In the genomic region with DNA sequence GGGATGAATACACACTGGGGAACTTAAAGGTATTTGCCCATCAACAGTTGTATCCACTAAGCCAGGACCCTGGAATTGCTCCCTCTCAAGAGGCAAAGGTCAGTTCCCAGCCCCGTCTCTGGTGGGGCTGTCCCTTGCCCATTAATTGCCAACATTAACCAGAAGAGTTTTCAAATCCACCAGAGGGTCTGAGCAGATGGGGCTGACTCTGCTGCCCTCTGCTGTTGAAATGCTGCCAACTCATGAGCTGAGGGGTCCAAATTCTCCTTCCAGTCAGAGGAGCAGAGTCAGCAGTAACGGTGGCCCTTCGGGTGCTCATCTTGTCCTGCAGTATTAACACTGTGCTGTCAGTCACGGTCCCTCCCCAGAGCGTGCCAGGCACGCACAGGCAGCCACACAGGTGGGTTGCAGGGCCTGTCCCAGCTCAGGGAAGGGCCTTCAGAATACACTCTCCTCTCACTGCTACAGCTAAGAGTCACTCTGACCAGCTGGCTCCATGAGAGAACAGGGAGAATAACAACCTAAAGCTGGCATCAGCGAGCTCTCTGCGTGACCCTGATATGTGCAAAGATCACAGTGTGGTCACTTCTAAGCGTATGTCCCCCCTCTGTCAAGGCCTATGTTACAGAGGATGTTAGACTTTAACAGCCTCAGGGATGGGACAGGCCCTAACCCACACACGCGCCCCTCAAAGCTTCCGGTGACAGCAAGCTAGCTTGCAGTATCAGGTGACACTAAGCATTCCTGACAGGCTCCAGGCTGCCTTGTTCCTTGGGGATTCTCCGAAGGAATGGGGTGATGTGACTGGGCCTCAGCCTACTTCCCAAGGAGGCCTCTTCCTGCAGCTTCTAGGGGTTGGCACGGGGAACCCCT, we compare ENCODE assay signal across 8 cellular contexts. TPM values are rescaled to one million over a fixed set of nuclear protein-coding genes. Genes with fewer than 3 reads are reported as not detected.
DNase-seq lines count a peak whose midpoint lies in the region; ATAC-seq, FAIRE-seq and TF ChIP-seq lines count a peak whose summit lies in the region.

No MANE protein-coding gene starts in this region.

- peak; percentile 49 for ATAC-seq in GM19452 (IDR thresholded peaks at IDR 0.05; ENCODE audit: unreplicated experiment)
- peak; percentile 93 for ATAC-seq in activated B cell treated with CpG ODN at 0.5 μM for 24 hours (ENCODE audit: low read depth)
- no peak for ATAC-seq in HG02840 (IDR thresholded peaks at IDR 0.05; ENCODE audit: low FRiP score, unreplicated experiment)

- no peak overlapping the region for H3K9ac ChIP-seq in keratinocyte (ENCODE audit: control insufficient read depth, extremely low read depth, insufficient read depth, low read length)

- peaks cover 37 to 54% of the 10 kb centered on the region in 2 experiments for H3K36me3 ChIP-seq in keratinocyte (ENCODE audit: control insufficient read depth in 2 of 2, extremely low read depth in 1 of 2, insufficient read depth in 2 of 2, low read length in 2 of 2)

- H3K4me3 Mint-ChIP-seq in activated B cell treated with CpG ODN at 0.5 μM for 24 hours, result no peak overlapping the region

- no peak overlapping the region for H3K4me3 ChIP-seq in keratinocyte (ENCODE audit: control insufficient read depth in 2 of 3, extremely low read depth in 1 of 3, insufficient read depth in 2 of 3, low read depth in 1 of 3, low read length in 3 of 3)

- no peak overlapping the region for H3K4me2 ChIP-seq in keratinocyte (ENCODE audit: control insufficient read depth, extremely low read depth, insufficient read depth, low read depth, low read length)

- H3K9me3 Mint-ChIP-seq in activated B cell treated with CpG ODN at 0.5 μM for 24 hours, result peaks cover 4% of the 10 kb centered on the region

- H3K27ac Mint-ChIP-seq in activated B cell treated with CpG ODN at 0.5 μM for 24 hours, result peak overlapping the region; percentile 11

- no peaks in the 10 kb centered on the region for H4K20me1 ChIP-seq in keratinocyte (ENCODE audit: control insufficient read depth, extremely low read depth, insufficient read depth, low read length)

- H3K36me3 Mint-ChIP-seq in activated B cell treated with CpG ODN at 0.5 μM for 24 hours (ENCODE audit: low read depth), result peaks cover 63% of the 10 kb centered on the region

- no peaks in the 10 kb centered on the region for H3K9me3 ChIP-seq in keratinocyte (ENCODE audit: control insufficient read depth, low read depth, low read length)

- no peaks in the 10 kb centered on the region for H3K4me1 ChIP-seq in keratinocyte (ENCODE audit: control insufficient read depth, extremely low read depth, insufficient read depth, low read length)

- H3K27me3 ChIP-seq in keratinocyte (ENCODE audit: control insufficient read depth, extremely low read depth, insufficient read depth, low read length), result no peaks in the 10 kb centered on the region

- H3K4me1 Mint-ChIP-seq in activated B cell treated with CpG ODN at 0.5 μM for 24 hours, result peaks cover 6% of the 10 kb centered on the region

- intact Hi-C loops in activated B cell treated with CpG ODN at 0.5 μM for 24 hours (cut with micrococcal nuclease), result loop anchor here (1.0 to 5.0 kb wide), 11 partner anchors 9 to 437 kb away; a partner anchor contains a TSS

- no peak overlapping the region for H2AFZ ChIP-seq in keratinocyte (ENCODE audit: control insufficient read depth, low read length)

- peak; percentile 70 for FAIRE-seq in keratinocyte (lab: Jason Lieb, UNC)

- peaks cover 9% of the 10 kb centered on the region for H3K79me2 ChIP-seq in keratinocyte (ENCODE audit: control insufficient read depth, insufficient read depth, low read length)

- H3K27ac ChIP-seq in caudate nucleus (ENCODE audit: low read depth, low read length) (no peak overlapping the region), keratinocyte (ENCODE audit: control insufficient read depth, insufficient read depth, low read length) (no peak overlapping the region)

- dilution Hi-C loops in keratinocyte (cut with MboI; ENCODE audit: extremely low pct_ligation_motif_present, low sequenced_read_pairs), result no loop called here

- TF ChIP-seq CTCF in activated B cell treated with CpG ODN at 0.5 μM for 24 hours (IDR thresholded peaks at IDR 0.05), result peak; percentile 69
- TF ChIP-seq CTCF in keratinocyte (optimal IDR thresholded peaks at IDR 0.05 in 1 of 3, IDR thresholded peaks at IDR 0.05 in 1 of 3, conservative IDR thresholded peaks at IDR 0.05 in 1 of 3; ENCODE audit: extremely low read depth in 1 of 3, insufficient read depth in 2 of 3, low read length in 3 of 3), result peak; percentile 75 to 86 (median 85)

- POLR2A ChIA-PET in activated B cell treated with CpG ODN at 0.5 μM for 24 hours (lab: Charles Lee), result interaction anchor here (0.5 to 1.9 kb wide), 10 partner anchors 10 to 271 kb away, joined by 3 to 14 read pairs (median 4); a partner anchor contains a TSS

- H3K9me1 ChIP-seq in keratinocyte (ENCODE audit: control insufficient read depth, extremely low read depth, insufficient read depth, low read length), result no peaks in the 10 kb centered on the region

- H3K27me3 Mint-ChIP-seq in activated B cell treated with CpG ODN at 0.5 μM for 24 hours, result no peaks in the 10 kb centered on the region

- peak; percentile 81 for DNase-seq in AG20443 (ENCODE audit: low spot score)
- peak; percentile 9 for DNase-seq in NCI-H2107 (lab: John Stamatoyannopoulos, UW)
- peak; percentile 57 for DNase-seq in activated B cell treated with CpG ODN at 0.5 μM for 24 hours
- DNase-seq in caudate nucleus (lab: John Stamatoyannopoulos, UW), result peak in 47 of 61 donors; percentile 6 to 79 (median 34)
- DNase-seq in keratinocyte (ENCODE audit: low read depth, low spot score), result no peak
- DNase-seq in stimulated activated CD4-positive, alpha-beta T cell treated with anti-CD3 and anti-CD28 coated beads, Interleukin-2, amount 100 ng/mL, for 48 hours, result peak; percentile 58 to 59

- CTCF ChIA-PET in activated B cell treated with CpG ODN at 0.5 μM for 24 hours (lab: Charles Lee), result interaction anchor here (0.7 to 9.3 kb wide), 32 partner anchors 8 to 1000 kb away, joined by 3 to 108 read pairs (median 5); a partner anchor contains a TSS

RNA-seq across cellular contexts. Expression of a gene that starts 10.9 kb away (rescaled TPM):
- 0.78 and 1.1 TPM in 2 replicates for total RNA-seq in activated B cell treated with CpG ODN at 0.5 μM for 24 hours
- 0.61 to 1.1 TPM (median 0.66 TPM) in 3 replicates for polyA plus RNA-seq in keratinocyte
- 0.46 TPM for polyA plus RNA-seq in keratinocyte (2011; ENCODE audit: low read depth)
- 0.14 and 0.22 TPM in 2 replicates for polyA plus RNA-seq in keratinocyte (2011; cell fraction: cytosol; rRNA removed)
- polyA plus RNA-seq in keratinocyte (2011; cell fraction: nucleus; rRNA removed), result 3.0 and 3.3 TPM in 2 replicates
- 0.64 and 1.9 TPM in 2 replicates for polyA plus RNA-seq in keratinocyte (2012; ENCODE audit: low replicate concordance)
- 0.13 to 1.1 TPM (median 0.36 TPM) in 3 replicates for polyA minus RNA-seq in keratinocyte
- not detected for polyA minus RNA-seq in keratinocyte (2011; cell fraction: cytosol; rRNA and poly(A)+ RNA removed)
- 0.62 and 1.4 TPM in 2 replicates for polyA minus RNA-seq in keratinocyte (2011; cell fraction: nucleus; rRNA and poly(A)+ RNA removed)
